26 cellular contexts compared by ENCODE assay signal in the genomic region with DNA sequence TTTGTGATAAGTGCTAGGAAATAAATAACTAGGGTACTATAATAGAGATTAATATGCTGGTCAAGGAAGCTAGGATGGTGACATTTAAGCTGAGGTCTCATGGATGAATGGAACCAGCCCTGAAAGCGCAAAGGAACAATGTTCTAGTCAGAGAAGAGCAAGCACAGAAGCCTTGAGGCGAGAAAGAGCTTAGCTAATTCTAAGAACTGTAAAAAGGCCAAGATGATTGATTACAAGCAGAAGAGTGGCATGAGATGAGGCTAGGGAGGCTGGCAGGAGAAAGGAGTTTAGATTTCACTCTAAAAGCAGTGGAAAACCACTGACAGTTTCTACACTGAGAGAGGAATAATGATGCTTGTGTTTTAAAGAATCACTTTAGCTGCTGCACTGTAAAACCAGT. TPM values are rescaled to one million over a fixed set of nuclear protein-coding genes. Genes with fewer than 3 reads are reported as not detected.
DNase-seq lines count a peak whose midpoint lies in the region; ATAC-seq, FAIRE-seq and TF ChIP-seq lines count a peak whose summit lies in the region.
"Had no signal": no experiment of that assay in that cellular context is flagged by ENCODE, and none has a peak within 500 bp of the region (broad histone marks: within the 10 kb centered on the region; RNA-seq: fewer than 3 reads in every experiment).

No MANE protein-coding gene starts in this region.

- no peaks in the 10 kb centered on the region for H3K9me1 ChIP-seq in keratinocyte (ENCODE audit: control insufficient read depth, extremely low read depth, insufficient read depth, low read length)

- peaks cover 8% of the 10 kb centered on the region for H3K36me3 Mint-ChIP-seq in brain
- peaks cover 17% of the 10 kb centered on the region for H3K36me3 Mint-ChIP-seq in CD4-positive, alpha-beta T cell (ENCODE audit: low read depth)

- no peak for FAIRE-seq in keratinocyte (lab: Jason Lieb, UNC)
- FAIRE-seq: GM19239, HTR-8/SVneo, RCC 7860 had no signal

- H3K9me2 ChIP-seq in Karpas-422 (replicated peaks; ENCODE audit: insufficient read depth, low read length), result no peaks in the 10 kb centered on the region; the same call in 1 of the 2 replicates

- H3K27me3 Mint-ChIP-seq in brain, result peaks cover 32% of the 10 kb centered on the region
- H3K27me3 Mint-ChIP-seq in CD4-positive, alpha-beta T cell, result peaks cover 4% of the 10 kb centered on the region
- H3K27me3 Mint-ChIP-seq: IgD-negative memory B cell had no signal

- H3K79me2 ChIP-seq in DND-41 (ENCODE audit: insufficient read depth, low read length) (peaks cover 16% of the 10 kb centered on the region), Karpas-422 (ENCODE audit: low read length) (peaks cover 21% of the 10 kb centered on the region), keratinocyte (ENCODE audit: control insufficient read depth, insufficient read depth, low read length) (peaks cover 16% of the 10 kb centered on the region)

- no peaks in the 10 kb centered on the region for H3K36me3 ChIP-seq in DND-41 (ENCODE audit: insufficient read depth, low read length)
- H3K36me3 ChIP-seq in Karpas-422 (ENCODE audit: insufficient read depth, low read length), result no peaks in the 10 kb centered on the region
- no peaks in the 10 kb centered on the region for H3K36me3 ChIP-seq in keratinocyte (ENCODE audit: control insufficient read depth in 2 of 2, extremely low read depth in 1 of 2, insufficient read depth in 2 of 2, low read length in 2 of 2)

- DNase-seq in DND-41 (no peak), Karpas-422 (no peak), keratinocyte (ENCODE audit: low read depth, low spot score) (no peak), NCI-H2107 (lab: John Stamatoyannopoulos, UW) (no peak), GM20000 (ENCODE audit: low spot score) (no peak)
- no peak for DNase-seq in CD4-positive, alpha-beta T cell
- DNase-seq: C1 segment of cervical spinal cord, GDM1, GOT3, MM.1S, NCI-H1092, NCI-H1436 treated with DMSO at 0.1 percent for 48 hours, NCI-H2029 treated with DMSO at 0.1 percent for 48 hours, NCI-H446 treated with DMSO at 0.1 percent for 48 hours, NCI-H69, SHP77, T-helper 1 cell had no signal

- TF ChIP-seq CTCF in DND-41 (IDR thresholded peaks at IDR 0.05; ENCODE audit: borderline replicate concordance, extremely low read depth, low read length, poor library complexity, severe bottlenecking) (no peak), brain (conservative IDR thresholded peaks at IDR 0.05) (no peak), keratinocyte (optimal IDR thresholded peaks at IDR 0.05 in 1 of 3, IDR thresholded peaks at IDR 0.05 in 1 of 3, conservative IDR thresholded peaks at IDR 0.05 in 1 of 3; ENCODE audit: extremely low read depth in 1 of 3, insufficient read depth in 2 of 3, low read length in 3 of 3) (no peak), GM20000 (IDR thresholded peaks at IDR 0.05; ENCODE audit: extremely low read depth, missing control alignments) (no peak)
- no peak for TF ChIP-seq CTCF in CD4-positive, alpha-beta T cell (IDR thresholded peaks at IDR 0.05)

- H3K4me1 Mint-ChIP-seq in brain, result peaks cover 19% of the 10 kb centered on the region
- peaks cover 19% of the 10 kb centered on the region for H3K4me1 Mint-ChIP-seq in CD4-positive, alpha-beta T cell (ENCODE audit: low read depth)

- CTCF ChIA-PET in CD4-positive, alpha-beta T cell (lab: Charles Lee), result no interaction called here

- POLR2A ChIA-PET in CD4-positive, alpha-beta T cell (lab: Charles Lee), result no interaction called here

- peak overlapping the region in 2 of 5 experiments; percentile 3 to 41 for H3K27ac Mint-ChIP-seq in brain
- no peak overlapping the region for H3K27ac Mint-ChIP-seq in CD4-positive, alpha-beta T cell

- H3K4me3 ChIP-seq in DND-41 (ENCODE audit: low read depth in 1 of 2, low read length in 2 of 2) (no peak overlapping the region), Karpas-422 (ENCODE audit: low read length) (no peak overlapping the region), keratinocyte (ENCODE audit: control insufficient read depth in 2 of 3, extremely low read depth in 1 of 3, insufficient read depth in 2 of 3, low read depth in 1 of 3, low read length in 3 of 3) (no peak overlapping the region)

- H3K27ac ChIP-seq in DND-41 (ENCODE audit: low read length), result no peak overlapping the region
- H3K27ac ChIP-seq in Karpas-422 (ENCODE audit: low read length), result no peak overlapping the region
- H3K27ac ChIP-seq in keratinocyte (ENCODE audit: control insufficient read depth, insufficient read depth, low read length), result no peak overlapping the region
- no peak overlapping the region for H3K27ac ChIP-seq in CD4-positive, alpha-beta T cell (ENCODE audit: low read depth, low read length)

- H3K9ac ChIP-seq in DND-41 (ENCODE audit: low read depth, low read length) (no peak overlapping the region), Karpas-422 (ENCODE audit: low read length) (no peak overlapping the region), keratinocyte (ENCODE audit: control insufficient read depth, extremely low read depth, insufficient read depth, low read length) (no peak overlapping the region)

- dilution Hi-C loops in keratinocyte (cut with MboI; ENCODE audit: extremely low pct_ligation_motif_present, low sequenced_read_pairs), result no loop called here

- H3K4me2 ChIP-seq in DND-41 (ENCODE audit: insufficient read depth, low read length), result no peak overlapping the region
- no peak overlapping the region for H3K4me2 ChIP-seq in Karpas-422 (ENCODE audit: low read depth, low read length, poor library complexity, severe bottlenecking)
- H3K4me2 ChIP-seq in keratinocyte (ENCODE audit: control insufficient read depth, extremely low read depth, insufficient read depth, low read depth, low read length), result no peak overlapping the region

- H4K20me1 ChIP-seq in DND-41 (ENCODE audit: insufficient read depth, low read length), result no peaks in the 10 kb centered on the region
- H4K20me1 ChIP-seq in Karpas-422 (ENCODE audit: insufficient read depth, low read depth, low read length), result no peaks in the 10 kb centered on the region
- H4K20me1 ChIP-seq in keratinocyte (ENCODE audit: control insufficient read depth, extremely low read depth, insufficient read depth, low read length), result no peaks in the 10 kb centered on the region

- H3K9me3 Mint-ChIP-seq in brain, result peaks cover 0 to 4% (median 0%) of the 10 kb centered on the region in 5 experiments
- H3K9me3 Mint-ChIP-seq in CD4-positive, alpha-beta T cell, result no peaks in the 10 kb centered on the region
- H3K9me3 Mint-ChIP-seq: IgD-negative memory B cell had no signal

- H3K4me1 ChIP-seq in DND-41 (ENCODE audit: insufficient read depth, low read length) (peaks cover 17% of the 10 kb centered on the region), Karpas-422 (ENCODE audit: low read length) (peaks cover 15% of the 10 kb centered on the region), keratinocyte (ENCODE audit: control insufficient read depth, extremely low read depth, insufficient read depth, low read length) (peaks cover 8% of the 10 kb centered on the region)

- ATAC-seq in DND-41 (ENCODE audit: insufficient read depth, low read depth) (no peak), HG02973 (IDR thresholded peaks at IDR 0.05; ENCODE audit: unreplicated experiment) (no peak)
- ATAC-seq in CD4-positive, alpha-beta T cell (ENCODE audit: poor library complexity), result no peak

- intact Hi-C loops in CD4-positive, alpha-beta T cell (cut with DNase I, micrococcal nuclease), result no loop called here

- no peaks in the 10 kb centered on the region for H3K9me3 ChIP-seq in DND-41 (ENCODE audit: insufficient read depth, low read length, severe bottlenecking)
- no peaks in the 10 kb centered on the region for H3K9me3 ChIP-seq in Karpas-422 (ENCODE audit: low read length)
- H3K9me3 ChIP-seq in keratinocyte (ENCODE audit: control insufficient read depth, low read depth, low read length), result no peaks in the 10 kb centered on the region
- no peaks in the 10 kb centered on the region for H3K9me3 ChIP-seq in CD4-positive, alpha-beta T cell (ENCODE audit: control insufficient read depth, low read length)

- H3K27me3 ChIP-seq in DND-41 (ENCODE audit: insufficient read depth, low read length, poor library complexity), result no peaks in the 10 kb centered on the region
- no peaks in the 10 kb centered on the region for H3K27me3 ChIP-seq in Karpas-422 (ENCODE audit: low read length)
- no peaks in the 10 kb centered on the region for H3K27me3 ChIP-seq in keratinocyte (ENCODE audit: control insufficient read depth, extremely low read depth, insufficient read depth, low read length)
- H3K27me3 ChIP-seq in CD4-positive, alpha-beta T cell (ENCODE audit: control insufficient read depth, insufficient read depth, low read length), result no peaks in the 10 kb centered on the region

- H2AFZ ChIP-seq in DND-41 (ENCODE audit: low read depth, low read length) (peak overlapping the region; percentile 45), Karpas-422 (ENCODE audit: low read length) (peak overlapping the region; percentile 70; the same call in 1 of the 2 replicates), keratinocyte (ENCODE audit: control insufficient read depth, low read length) (peak overlapping the region; percentile 44)

- peak overlapping the region in 3 of 5 experiments; percentile 13 to 67 (median 44) for H3K4me3 Mint-ChIP-seq in brain
- H3K4me3 Mint-ChIP-seq in CD4-positive, alpha-beta T cell, result no peak overlapping the region

RNA-seq across cellular contexts. Expression of gene YIPF4, which starts 3.4 kb away (rescaled TPM):
- total RNA-seq in Karpas-422 (2014; rRNA removed; shearing (Covaris generic); ENCODE audit: low replicate concordance), result 18.5 and 95.3 TPM in 2 replicates
- 15.4 TPM for polyA plus RNA-seq in brain (ENCODE audit: insufficient read depth, low read depth, low replicate concordance)
- polyA plus RNA-seq in keratinocyte, result 6.7 to 22.7 TPM (median 11.1 TPM) in 3 replicates
- polyA plus RNA-seq in keratinocyte (2011; ENCODE audit: low read depth), result 12.1 TPM
- polyA plus RNA-seq in keratinocyte (2011; cell fraction: cytosol; rRNA removed), result 8.2 and 12.6 TPM in 2 replicates
- polyA plus RNA-seq in keratinocyte (2011; cell fraction: nucleus; rRNA removed), result 7.6 and 13.8 TPM in 2 replicates
- polyA plus RNA-seq in keratinocyte (2012; ENCODE audit: low replicate concordance), result 16.5 and 41.9 TPM in 2 replicates
- polyA minus RNA-seq in keratinocyte, result 1.1 to 11.6 TPM (median 4.1 TPM) in 3 replicates
- polyA minus RNA-seq in keratinocyte (2011; cell fraction: cytosol; rRNA and poly(A)+ RNA removed), result 5.6 TPM
- 5.0 and 6.7 TPM in 2 replicates for polyA minus RNA-seq in keratinocyte (2011; cell fraction: nucleus; rRNA and poly(A)+ RNA removed)
- 1 to 10 TPM; 7.7 to 9.7 TPM for total RNA-seq in CD4-positive, alpha-beta T cell

RNA-seq across cellular contexts. Expression of gene NLRC4, which starts 9.6 kb away (rescaled TPM):
- total RNA-seq in Karpas-422 (2014; rRNA removed; shearing (Covaris generic); ENCODE audit: low replicate concordance), result 0.51 and 1.6 TPM in 2 replicates
- polyA plus RNA-seq in brain (ENCODE audit: insufficient read depth, low read depth, low replicate concordance), result not detected
- polyA plus RNA-seq in keratinocyte, result not detected in 3 replicates
- not detected for polyA plus RNA-seq in keratinocyte (2011; ENCODE audit: low read depth)
- not detected in 2 replicates for polyA plus RNA-seq in keratinocyte (2011; cell fraction: cytosol; rRNA removed)
- polyA plus RNA-seq in keratinocyte (2011; cell fraction: nucleus; rRNA removed), result not detected in 2 replicates
- polyA plus RNA-seq in keratinocyte (2012; ENCODE audit: low replicate concordance), result 0.07 and 0.48 TPM in 2 replicates
- polyA minus RNA-seq in keratinocyte, result 0.13 TPM in 1 of 3 replicates, not detected in the others
- not detected for polyA minus RNA-seq in keratinocyte (2011; cell fraction: cytosol; rRNA and poly(A)+ RNA removed)
- polyA minus RNA-seq in keratinocyte (2011; cell fraction: nucleus; rRNA and poly(A)+ RNA removed), result not detected in 2 replicates
- under 1 TPM in 1 of 2 experiments, not detected in 1; 0.11 TPM for total RNA-seq in CD4-positive, alpha-beta T cell
- total RNA-seq: A673, Daoy, LHCN-M2 had no signal
